8 cellular contexts compared by ENCODE assay signal in genomic region chr11:63945482-63946163, GRCh38. TPM values are rescaled to one million over a fixed set of nuclear protein-coding genes. Genes with fewer than 3 reads are reported as not detected.
DNase-seq lines count a peak whose midpoint lies in the region; ATAC-seq and TF ChIP-seq lines count a peak whose summit lies in the region.

No MANE protein-coding gene starts in this region.

- no peaks in the 10 kb centered on the region for H3K9me3 ChIP-seq in Panc1 (ENCODE audit: control insufficient read depth, insufficient read depth, low read depth, low read length)
- H3K9me3 ChIP-seq in neural progenitor cell (ENCODE audit: low read depth) = no peaks in the 10 kb centered on the region
- no peaks in the 10 kb centered on the region for H3K9me3 ChIP-seq in upper lobe of left lung

- H3K9ac ChIP-seq in neural progenitor cell = peak overlapping the region; percentile 49

- H3K4me3 ChIP-seq in Panc1 (ENCODE audit: low read depth in 2 of 2, low read length in 2 of 2) = no peak overlapping the region
- peak overlapping the region in 1 of 2 donors; percentile 20 for H3K4me3 ChIP-seq in foreskin fibroblast (ENCODE audit: low read depth in 1 of 2, low read length in 2 of 2)
- H3K4me3 ChIP-seq in neural progenitor cell = no peak overlapping the region
- H3K4me3 ChIP-seq in upper lobe of left lung = peak overlapping the region in 1 of 4 donors; percentile 24

- peaks cover 51% of the 10 kb centered on the region for H4K20me1 ChIP-seq in neural progenitor cell (ENCODE audit: low read depth)

- ATAC-seq in Panc1 (peak; percentile 96), upper lobe of left lung (ENCODE audit: low FRiP score in 2 of 2) (peak; percentile 80 to 88), HG03025 (IDR thresholded peaks at IDR 0.05; ENCODE audit: low FRiP score, unreplicated experiment) (no peak)

- no peak for TF ChIP-seq POLR2A in upper lobe of left lung (IDR thresholded peaks at IDR 0.05)

- peak; percentile 84 for DNase-seq in DMS 273 (lab: John Stamatoyannopoulos, UW; ENCODE audit: unreplicated experiment)
- DNase-seq in HuH-7.5 (ENCODE audit: low spot score) = peak; percentile 78
- peak; percentile 48 for DNase-seq in Panc1 (ENCODE audit: low read depth, low spot score)
- peak; percentile 25 for DNase-seq in activated effector memory CD4-positive, alpha-beta T cell treated with Interleukin-2 at 50 U/mL for 16 hours
- DNase-seq in foreskin fibroblast = peak; percentile 59 to 87
- DNase-seq in neural progenitor cell (ENCODE audit: low spot score) = peak; percentile 70
- peak in 1 of 2 donors; percentile 65 for DNase-seq in upper lobe of left lung

- H3F3A ChIP-seq in neural progenitor cell (ENCODE audit: low read depth) = peaks cover 12% of the 10 kb centered on the region

- CTCF ChIA-PET in Panc1 (lab: Charles Lee) = interaction anchor here (0.5 to 2.2 kb wide), 11 partner anchors 9 to 178 kb away, joined by 3 to 32 read pairs (median 4); partner anchors contain the start of genes MARK2 and RCOR2

- H3K4me2 ChIP-seq in neural progenitor cell = no peak overlapping the region

- no peaks in the 10 kb centered on the region for H3K27me3 ChIP-seq in Panc1 (ENCODE audit: control insufficient read depth, insufficient read depth, low read length)
- no peaks in the 10 kb centered on the region for H3K27me3 ChIP-seq in neural progenitor cell
- no peaks in the 10 kb centered on the region for H3K27me3 ChIP-seq in upper lobe of left lung

- peak overlapping the region; percentile 41; the same call in 1 of the 2 replicates for H3K27ac ChIP-seq in Panc1 (ENCODE audit: low read length)
- H3K27ac ChIP-seq in neural progenitor cell = peak overlapping the region; percentile 53
- peak overlapping the region in 3 of 4 donors; percentile 5 to 33 (median 11) for H3K27ac ChIP-seq in upper lobe of left lung

- H3K79me2 ChIP-seq in neural progenitor cell (ENCODE audit: low read depth) = peaks cover 48% of the 10 kb centered on the region

- peak overlapping the region; percentile 48 for H3K4me3 Mint-ChIP-seq in neural progenitor cell

- TF ChIP-seq CTCF in Panc1 (IDR thresholded peaks at IDR 0.05) (peak; percentile 81), foreskin fibroblast (IDR thresholded peaks at IDR 0.05; ENCODE audit: low read depth, low read length) (peak; percentile 60), neural progenitor cell (IDR thresholded peaks at IDR 0.05) (peak; percentile 68), upper lobe of left lung (IDR thresholded peaks at IDR 0.05) (peak; percentile 74 to 88 (median 82))

- H3K36me3 Mint-ChIP-seq in neural progenitor cell = peaks cover 4% of the 10 kb centered on the region

- POLR2A ChIA-PET in Panc1 (lab: Charles Lee) = interaction anchor here (0.5 to 1.3 kb wide), 3 partner anchors 34 to 124 kb away, joined by 3 to 5 read pairs (median 5); no protein-coding TSS in a partner anchor

- no peak overlapping the region for H2AFZ ChIP-seq in neural progenitor cell (replicated peaks)

- BruUV-seq in Panc1 (replicated peaks; lab: Mats Ljungman, UMichigan) = no TSS peak

- H3K36me3 ChIP-seq in Panc1 (ENCODE audit: control insufficient read depth, insufficient read depth, low read length) (no peaks in the 10 kb centered on the region), neural progenitor cell (no peaks in the 10 kb centered on the region), upper lobe of left lung (peaks cover 0 to 18% (median 14%) of the 10 kb centered on the region in 4 donors)

- H3K9me3 Mint-ChIP-seq in neural progenitor cell = no peaks in the 10 kb centered on the region

- H3K4me1 ChIP-seq in Panc1 (ENCODE audit: control insufficient read depth, insufficient read depth, low read length) (peaks cover 14% of the 10 kb centered on the region), neural progenitor cell (no peaks in the 10 kb centered on the region), upper lobe of left lung (peaks cover 0 to 11% (median 5%) of the 10 kb centered on the region in 4 donors)

- intact Hi-C loops in Panc1 (cut with micrococcal nuclease; ENCODE audit: unreplicated experiment) = loop anchor here (2.0 kb wide), 1 partner anchor 109 kb away; no protein-coding TSS in a partner anchor

- H3K27me3 Mint-ChIP-seq in neural progenitor cell (ENCODE audit: insufficient read depth, low read depth) = peaks cover 5% of the 10 kb centered on the region

- in situ Hi-C loops in Panc1 (cut with HindIII; ENCODE audit: low pct_unique_long_range_greater_than_20kb, low sequenced_read_pairs) = no loop called here

- 32 to 42% methylated on average over 12 to 13 of the region's 14 CpGs for WGBS in upper lobe of left lung, 2 donors

- no peak overlapping the region for H3K27ac Mint-ChIP-seq in neural progenitor cell

- peaks cover 26% of the 10 kb centered on the region for H3K4me1 Mint-ChIP-seq in neural progenitor cell

- no peak for TF ChIP-seq EP300 in upper lobe of left lung (IDR thresholded peaks at IDR 0.05)

RNA-seq across cellular contexts. Expression of gene NAA40, which starts 6.8 kb away (rescaled TPM):
- 43.2 TPM for total RNA-seq in Panc1 (2021; ENCODE audit: unreplicated experiment)
- 29.4 TPM for polyA plus RNA-seq in Panc1 (2012; ENCODE audit: insufficient read length)
- 38.7 and 40.4 TPM in 2 replicates for total RNA-seq in neural progenitor cell (ENCODE audit: low replicate concordance)
- total RNA-seq in upper lobe of left lung = 10 to 100 TPM in 5 of 6 donors, 1 to 10 TPM in 1; 7.8 to 41.9 (median 16.5) TPM

RNA-seq across cellular contexts. Expression of gene RCOR2, which starts 28.7 kb away (rescaled TPM):
- total RNA-seq in Panc1 (2021; ENCODE audit: unreplicated experiment) (10.2 TPM), neural progenitor cell (ENCODE audit: low replicate concordance) (70.6 and 139 TPM in 2 replicates), upper lobe of left lung (under 1 TPM in 2 of 6 donors, not detected in 4; 0.14 to 0.40 TPM)
- 14.5 TPM for polyA plus RNA-seq in Panc1 (2012; ENCODE audit: insufficient read length)

RNA-seq across cellular contexts. Expression of gene COX8A, which starts 28.8 kb away (rescaled TPM):
- 613 TPM for total RNA-seq in Panc1 (2021; ENCODE audit: unreplicated experiment)
- polyA plus RNA-seq in Panc1 (2012; ENCODE audit: insufficient read length) = 788 TPM
- total RNA-seq in neural progenitor cell (ENCODE audit: low replicate concordance) = 86.0 and 337 TPM in 2 replicates
- total RNA-seq in upper lobe of left lung = 100 to 1,000 TPM; 184 to 510 (median 271) TPM

RNA-seq across cellular contexts. Expression of gene OTUB1, which starts 40.6 kb away (rescaled TPM):
- total RNA-seq in Panc1 (2021; ENCODE audit: unreplicated experiment) (118 TPM), neural progenitor cell (ENCODE audit: low replicate concordance) (51.3 and 84.8 TPM in 2 replicates), upper lobe of left lung (10 to 100 TPM; 58.6 to 95.3 (median 72.5) TPM)
- polyA plus RNA-seq in Panc1 (2012; ENCODE audit: insufficient read length) = 169 TPM
